In the genomic region with DNA sequence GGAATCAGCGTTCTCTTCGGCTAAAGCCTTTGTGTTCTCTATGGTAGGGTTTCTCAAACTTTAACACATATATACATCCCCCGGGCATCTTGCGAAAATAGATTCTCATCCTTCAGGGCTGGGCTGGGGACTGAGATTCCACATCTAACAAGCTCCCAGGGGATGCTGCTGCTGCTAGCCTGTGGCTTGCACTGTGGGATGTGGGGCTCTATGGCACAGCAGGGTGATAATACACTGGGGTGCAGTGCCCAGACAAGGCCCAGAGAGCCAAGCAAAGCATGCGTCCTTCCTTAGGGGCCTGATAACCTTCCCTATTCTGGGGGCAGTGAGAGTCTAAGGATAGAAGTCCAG, we compare ENCODE assay signal across 11 cellular contexts.
DNase-seq lines count a peak whose midpoint lies in the region; ATAC-seq, FAIRE-seq and TF ChIP-seq lines count a peak whose summit lies in the region.
"Had no signal": no experiment of that assay in that cellular context is flagged by ENCODE, and none has a peak within 500 bp of the region (broad histone marks: within the 10 kb centered on the region; RNA-seq: fewer than 3 reads in every experiment).

No MANE protein-coding gene starts in this region.

- H3K4me3 ChIP-seq in endocrine pancreas (ENCODE audit: control insufficient read depth, insufficient read depth, low read length): no peak overlapping the region
- H3K4me3 ChIP-seq in dorsolateral prefrontal cortex: no peak overlapping the region
- H3K4me3 ChIP-seq: gastrocnemius medialis had no signal

- no peaks in the 10 kb centered on the region for H3K9me3 ChIP-seq in endocrine pancreas (ENCODE audit: control insufficient read depth, low read length)
- H3K9me3 ChIP-seq: gastrocnemius medialis had no signal

- peak overlapping the region in 25 of 59 donors; percentile 3 to 83 (median 26) for H3K27ac ChIP-seq in dorsolateral prefrontal cortex
- H3K27ac ChIP-seq: gastrocnemius medialis had no signal

- H3K36me3 ChIP-seq in endocrine pancreas (ENCODE audit: control insufficient read depth, insufficient read depth, low read length): no peaks in the 10 kb centered on the region
- H3K36me3 ChIP-seq: gastrocnemius medialis had no signal

- intact Hi-C loops in dorsolateral prefrontal cortex (cut with DNase I): loop anchor here (2.0 to 10.0 kb wide), 9 partner anchors 296 to 1928 kb away; partner anchors contain the start of genes MKKS (in 2 of the 2) and SLX4IP (in 1 of the 2)

- no peaks in the 10 kb centered on the region for H3K4me1 ChIP-seq in endocrine pancreas (ENCODE audit: control insufficient read depth, insufficient read depth, low read length)
- H3K4me1 ChIP-seq: gastrocnemius medialis had no signal

- FAIRE-seq in GM19239 (lab: Jason Lieb, UNC): no peak

- peak; percentile 14 for ATAC-seq in GM18870 (IDR thresholded peaks at IDR 0.05; ENCODE audit: unreplicated experiment)
- peak; percentile 9 for ATAC-seq in GM21526 (IDR thresholded peaks at IDR 0.05; ENCODE audit: low FRiP score, unreplicated experiment)
- peak; percentile 16 for ATAC-seq in HG03064 (IDR thresholded peaks at IDR 0.05; ENCODE audit: low read depth, unreplicated experiment)
- no peak for ATAC-seq in HG03378 (IDR thresholded peaks at IDR 0.05; ENCODE audit: unreplicated experiment)

- peak overlapping the region; percentile 31 for H3K9ac ChIP-seq in endocrine pancreas (ENCODE audit: control insufficient read depth, insufficient read depth, low read length)

- DNase-seq in activated CD4-positive, alpha-beta T cell treated with anti-CD3 and anti-CD28 coated beads, Interleukin-2, amount 50 U/mL, for 48 hours: no peak
- DNase-seq in dorsolateral prefrontal cortex (no peak), GM19239 (ENCODE audit: insufficient read length, low spot score) (no peak)
- DNase-seq: DMS79; effector CD4-positive, alpha-beta T cell had no signal

- H3K27me3 ChIP-seq in endocrine pancreas (ENCODE audit: control insufficient read depth, insufficient read depth, low read length) (no peaks in the 10 kb centered on the region), dorsolateral prefrontal cortex (no peaks in the 10 kb centered on the region)
- H3K27me3 ChIP-seq: gastrocnemius medialis had no signal

- TF ChIP-seq CTCF in dorsolateral prefrontal cortex (IDR thresholded peaks at IDR 0.05 in 54 of 56, conservative IDR thresholded peaks at IDR 0.05 in 2 of 56; ENCODE audit: low read depth in 1 of 56, partially characterized antibody in 56 of 56): no peak
